Comparison of ENCODE assay signal across 8 cellular contexts in the genomic region with DNA sequence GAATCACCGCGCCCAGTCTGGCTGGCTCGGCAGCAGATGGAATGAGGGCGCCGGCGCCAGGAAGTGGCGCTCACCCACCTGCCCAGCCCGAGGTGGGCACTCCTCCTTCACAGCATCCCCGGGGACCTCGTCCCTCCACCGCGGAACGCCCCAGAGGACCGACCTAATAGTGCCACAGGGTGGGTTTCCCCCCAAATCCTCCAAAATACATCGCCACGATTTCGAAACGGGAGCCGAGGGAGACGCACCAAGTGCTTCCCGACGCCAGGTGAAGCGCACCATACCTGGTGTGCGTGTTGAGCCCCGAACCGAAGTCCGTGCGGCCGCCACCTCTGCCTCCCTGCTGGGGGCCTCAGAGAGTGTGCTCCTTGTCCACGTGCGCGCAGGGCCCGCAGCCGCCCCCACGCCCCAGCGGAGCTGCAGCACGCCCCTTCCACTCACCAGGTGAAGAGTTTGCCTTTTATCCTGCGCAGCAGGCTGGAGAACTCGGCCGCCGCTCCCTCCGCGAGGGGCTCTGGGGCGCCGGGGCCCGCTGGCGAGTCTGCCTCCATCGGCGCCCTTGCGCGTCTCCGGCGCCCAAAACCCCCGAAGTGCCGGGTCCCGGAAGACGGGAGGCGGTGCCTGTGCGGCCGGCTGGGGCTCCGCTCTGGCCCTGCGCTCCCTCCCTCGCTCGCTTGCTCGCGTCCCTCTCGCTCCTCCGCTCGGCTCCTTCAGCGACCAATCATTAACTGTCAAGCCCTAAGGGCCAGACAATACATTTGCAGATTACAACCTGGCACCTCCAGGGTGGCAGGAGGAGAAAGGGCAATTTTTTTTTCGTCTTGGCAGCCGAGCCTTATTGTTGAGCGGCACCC. TPM values are rescaled to one million over a fixed set of nuclear protein-coding genes. Genes with fewer than 3 reads are reported as not detected.
DNase-seq lines count a peak whose midpoint lies in the region; ATAC-seq, FAIRE-seq and TF ChIP-seq lines count a peak whose summit lies in the region.

Gene SLC35F2 (minus strand): TSS at position 571 of the 854 bp plus-strand sequence. CDS start 20 bp downstream, at position 551.

- H3K4me1 ChIP-seq in OCI-LY3 (ENCODE audit: low read length) (peaks cover 12% of the 10 kb centered on the region), fibroblast of lung (ENCODE audit: control insufficient read depth, extremely low read depth, insufficient read depth, low read length) (peaks cover 3% of the 10 kb centered on the region)

- H3K4me3 Mint-ChIP-seq in natural killer cell treated with Interleukin-12 subunit alpha and Interleukin-12 subunit beta and Interleukin-15 and Interleukin-18, amount 100 ng/mL, for 72 hours = peak within 1 kb of the TSS; percentile 96

- no peaks in the 10 kb centered on the region for H3K9me3 ChIP-seq in OCI-LY3 (ENCODE audit: insufficient read depth, low read length)
- no peaks in the 10 kb centered on the region for H3K9me3 ChIP-seq in fibroblast of lung (ENCODE audit: control insufficient read depth, insufficient read depth, low read depth, low read length)

- peaks cover 24 to 25% of the 10 kb centered on the region in 2 donors for H3K4me1 Mint-ChIP-seq in natural killer cell treated with Interleukin-12 subunit alpha and Interleukin-12 subunit beta and Interleukin-15 and Interleukin-18, amount 100 ng/mL, for 72 hours (ENCODE audit: low read depth in 2 of 2)

- H3K27me3 Mint-ChIP-seq in natural killer cell treated with Interleukin-12 subunit alpha and Interleukin-12 subunit beta and Interleukin-15 and Interleukin-18, amount 100 ng/mL, for 72 hours = peaks cover 0 to 3% of the 10 kb centered on the region in 2 donors

- H3K9me3 Mint-ChIP-seq in natural killer cell treated with Interleukin-12 subunit alpha and Interleukin-12 subunit beta and Interleukin-15 and Interleukin-18, amount 100 ng/mL, for 72 hours = no peaks in the 10 kb centered on the region

- peak; percentile 44 for FAIRE-seq in HTR-8/SVneo (lab: Jason Lieb, UNC)

- no peaks in the 10 kb centered on the region for H3K36me3 Mint-ChIP-seq in natural killer cell treated with Interleukin-12 subunit alpha and Interleukin-12 subunit beta and Interleukin-15 and Interleukin-18, amount 100 ng/mL, for 72 hours

- peak within 1 kb of the TSS; percentile 80 for H3K27ac ChIP-seq in OCI-LY3 (ENCODE audit: low read length)
- no peak within 1 kb of the TSS for H3K27ac ChIP-seq in fibroblast of lung (ENCODE audit: insufficient read depth, low read length)

- H4K20me1 ChIP-seq in OCI-LY3 (ENCODE audit: insufficient read depth, low read length) (peaks cover 5% of the 10 kb centered on the region; the same call in 1 of the 2 replicates), fibroblast of lung (ENCODE audit: control insufficient read depth, extremely low read depth, insufficient read depth, low read length) (no peaks in the 10 kb centered on the region)

- H3K4me3 ChIP-seq in OCI-LY3 (ENCODE audit: low read length) = peak within 1 kb of the TSS; percentile 97
- H3K4me3 ChIP-seq in fibroblast of lung (replicated peaks in 1 of 4; ENCODE audit: control extremely low read depth in 1 of 4, insufficient read depth in 1 of 4, low read depth in 3 of 4, low read length in 4 of 4) = peak within 1 kb of the TSS; percentile 58 to 93 (median 74)

- DNase-seq in DMS 273 treated with DMSO at 0.1 percent for 48 hours (lab: John Stamatoyannopoulos, UW) (peak; percentile 50), HTR-8/SVneo (ENCODE audit: insufficient read length, low spot score) (peak; percentile 83), activated T-cell treated with anti-CD3 and anti-CD28 coated beads for 4 hours (peak; percentile 53), fibroblast of lung (ENCODE audit: low read depth in 2 of 2) (peak; percentile 42 to 72)
- peak; percentile 83 for DNase-seq in natural killer cell treated with Interleukin-12 subunit alpha and Interleukin-12 subunit beta and Interleukin-15 and Interleukin-18, amount 100 ng/mL, for 72 hours (ENCODE audit: low spot score)
- peak; percentile 83 for DNase-seq in stimulated activated naive CD8-positive, alpha-beta T cell treated with anti-CD3 and anti-CD28 coated beads, Interleukin-15, Interleukin-2, amounts not matched to agents 100 U/mL and 50 U/mL, for 24 hours

- peak; percentile 89 for ATAC-seq in GM21381 (IDR thresholded peaks at IDR 0.05; ENCODE audit: unreplicated experiment)
- ATAC-seq in natural killer cell treated with Interleukin-12 subunit alpha and Interleukin-12 subunit beta and Interleukin-15 and Interleukin-18, amount 100 ng/mL, for 72 hours = peak; percentile 96
- ATAC-seq in stimulated activated naive CD8-positive, alpha-beta T cell treated with anti-CD3 and anti-CD28 coated beads, Interleukin-15, Interleukin-2, amounts not matched to agents 100 U/mL and 50 U/mL, for 24 hours = peak; percentile 95

- H3K36me3 ChIP-seq in OCI-LY3 (replicated peaks; ENCODE audit: low read depth, low read length) = no peaks in the 10 kb centered on the region
- no peaks in the 10 kb centered on the region for H3K36me3 ChIP-seq in fibroblast of lung (ENCODE audit: control insufficient read depth, insufficient read depth, low read length)

- H3K4me2 ChIP-seq in OCI-LY3 (ENCODE audit: low read length) (peak within 1 kb of the TSS; percentile 88), fibroblast of lung (ENCODE audit: extremely low read depth, insufficient read depth, low read length) (peak within 1 kb of the TSS; percentile 100)

- peak within 1 kb of the TSS; percentile 98 for H2AFZ ChIP-seq in OCI-LY3 (ENCODE audit: low read depth, low read length)
- H2AFZ ChIP-seq in fibroblast of lung (ENCODE audit: low read length) = peak within 1 kb of the TSS; percentile 94

- peak within 1 kb of the TSS; percentile 94 for H3K9ac ChIP-seq in OCI-LY3 (ENCODE audit: low read length)
- H3K9ac ChIP-seq in fibroblast of lung (ENCODE audit: insufficient read depth, low read length) = peak within 1 kb of the TSS; percentile 42

- peaks cover 57% of the 10 kb centered on the region for H3K79me2 ChIP-seq in OCI-LY3 (ENCODE audit: low read length)
- H3K79me2 ChIP-seq in fibroblast of lung (ENCODE audit: control insufficient read depth, insufficient read depth, low read length) = no peaks in the 10 kb centered on the region

- peak within 1 kb of the TSS; percentile 61 to 90 for H3K27ac Mint-ChIP-seq in natural killer cell treated with Interleukin-12 subunit alpha and Interleukin-12 subunit beta and Interleukin-15 and Interleukin-18, amount 100 ng/mL, for 72 hours

- 0 out of 2 replicates have a peak, but pooled peaks have one; percentile 2 for TF ChIP-seq CTCF in OCI-LY3 (IDR thresholded peaks at IDR 0.05; ENCODE audit: low read depth, low read length)
- TF ChIP-seq CTCF in fibroblast of lung (conservative IDR thresholded peaks at IDR 0.05 in 1 of 2, IDR thresholded peaks at IDR 0.05 in 1 of 2; ENCODE audit: low read depth in 1 of 2, low read length in 2 of 2) = no peak

- no peaks in the 10 kb centered on the region for H3K27me3 ChIP-seq in OCI-LY3 (ENCODE audit: low read depth, low read length)
- no peaks in the 10 kb centered on the region for H3K27me3 ChIP-seq in fibroblast of lung (ENCODE audit: control insufficient read depth, insufficient read depth, low read length)

RNA-seq across cellular contexts. Expression of gene SLC35F2, which starts in this region (rescaled TPM):
- total RNA-seq in fibroblast of lung = 7.4 and 9.8 TPM in 2 replicates
- 2.8 and 9.0 TPM in 2 replicates for polyA plus RNA-seq in fibroblast of lung
- polyA plus RNA-seq in fibroblast of lung (2012) = 2.2 and 7.2 TPM in 2 replicates
- 2.0 and 10.0 TPM in 2 replicates for polyA minus RNA-seq in fibroblast of lung (ENCODE audit: low replicate concordance)
- 10 to 100 TPM; 15.0 to 18.3 TPM for total RNA-seq in natural killer cell treated with Interleukin-12 subunit alpha and Interleukin-12 subunit beta and Interleukin-15 and Interleukin-18, amount 100 ng/mL, for 72 hours
